Comparison of ENCODE assay signal across 8 cellular contexts in the genomic region with DNA sequence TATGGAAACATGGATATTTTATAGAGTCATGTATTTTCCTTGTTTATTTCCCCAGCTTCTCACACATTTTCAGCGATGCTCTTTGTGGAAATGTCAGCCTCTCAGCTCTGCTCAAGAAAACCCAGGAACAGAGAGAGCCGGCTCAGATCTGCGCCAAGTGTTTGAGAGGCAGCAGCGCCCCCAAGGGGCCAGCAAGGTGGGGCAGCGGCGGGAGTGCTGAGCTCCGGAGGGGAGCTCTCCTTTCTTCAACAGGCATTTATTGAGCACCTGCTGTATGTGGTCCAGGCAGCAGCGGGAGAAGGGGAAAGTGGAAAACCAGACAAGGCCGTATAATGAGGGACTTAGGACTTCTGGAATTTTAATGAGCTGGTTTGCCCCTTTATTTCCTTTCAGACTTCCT.
DNase-seq lines count a peak whose midpoint lies in the region; ATAC-seq and TF ChIP-seq lines count a peak whose summit lies in the region.

No MANE protein-coding gene starts in this region.

- DNase-seq in GM12865 (ENCODE audit: low read depth) (peak; percentile 22), SW480 (ENCODE audit: low spot score) (peak; percentile 8), body of pancreas (peak in 3 of 4 donors; percentile 11 to 46 (median 16)), trophoblast cell (no peak), NCI-H128 (lab: John Stamatoyannopoulos, UW; ENCODE audit: unreplicated experiment) (no peak)
- peak; percentile 16 to 48 for DNase-seq in stimulated activated CD4-positive, alpha-beta T cell treated with anti-CD3 and anti-CD28 coated beads, Interleukin-15, amount 100 ng/mL, for 48 hours (ENCODE audit: low read depth in 2 of 2)

- H3K4ac ChIP-seq in trophoblast cell (ENCODE audit: low read depth, low read length) = no peak overlapping the region

- intact Hi-C loops in body of pancreas (cut with DNase I) = no loop called here

- no peak overlapping the region for H2AK5ac ChIP-seq in trophoblast cell (ENCODE audit: low read length)

- H2BK120ac ChIP-seq in trophoblast cell (ENCODE audit: insufficient read depth, low read length, poor library complexity) = no peak overlapping the region

- WGBS in body of pancreas, 2 donors = 8 to 12% methylated on average over 9 of the region's 9 CpGs
- WGBS in trophoblast cell (ENCODE audit: extremely low coverage, insufficient coverage, insufficient read length) = no CpG with 5 or more reads among the region's 9 CpGs

- no peaks in the 10 kb centered on the region for H3K4me1 ChIP-seq in body of pancreas
- no peaks in the 10 kb centered on the region for H3K4me1 ChIP-seq in trophoblast cell (ENCODE audit: control insufficient read depth in 1 of 2, insufficient read depth in 2 of 2, low read length in 2 of 2)

- no peak overlapping the region for H3K4me3 ChIP-seq in GM12865 (ENCODE audit: low read depth, low read length)
- no peak overlapping the region for H3K4me3 ChIP-seq in body of pancreas
- no peak overlapping the region for H3K4me3 ChIP-seq in trophoblast cell (ENCODE audit: low read depth, low read length)

- no peak overlapping the region for H3K27ac ChIP-seq in body of pancreas
- H3K27ac ChIP-seq in trophoblast cell (ENCODE audit: low read depth, low read length) = no peak overlapping the region

- H2AFZ ChIP-seq in trophoblast cell (ENCODE audit: insufficient read depth, low read length, poor library complexity) = no peak overlapping the region

- no peak overlapping the region for H4K8ac ChIP-seq in trophoblast cell (ENCODE audit: low read depth, low read length)

- no peak overlapping the region for H3K23ac ChIP-seq in trophoblast cell (ENCODE audit: low read length)

- no peak overlapping the region for H2BK12ac ChIP-seq in trophoblast cell (ENCODE audit: low read length)

- no peak for ATAC-seq in body of pancreas
- ATAC-seq in GM18517 (IDR thresholded peaks at IDR 0.05; ENCODE audit: unreplicated experiment) = no peak
- no peak for ATAC-seq in HG02571 (IDR thresholded peaks at IDR 0.05; ENCODE audit: unreplicated experiment)

- TF ChIP-seq CTCF in GM12865 (IDR thresholded peaks at IDR 0.05; ENCODE audit: insufficient read depth, low read depth, low read length, missing control alignments) = peak; percentile 49
- peak in 5 of 7 experiments; percentile 27 to 51 (median 34) for TF ChIP-seq CTCF in body of pancreas (IDR thresholded peaks at IDR 0.05)

- H3K36me3 ChIP-seq in body of pancreas (replicated peaks in 1 of 2; ENCODE audit: insufficient read depth in 1 of 2, low read depth in 2 of 2) (no peaks in the 10 kb centered on the region), trophoblast cell (ENCODE audit: control insufficient read depth in 1 of 2, insufficient read depth in 2 of 2, low read length in 2 of 2) (no peaks in the 10 kb centered on the region)

- H3K14ac ChIP-seq in trophoblast cell (ENCODE audit: low read length) = no peak overlapping the region

- H3K79me2 ChIP-seq in trophoblast cell (ENCODE audit: control insufficient read depth, insufficient read depth, low read length, poor library complexity) = no peaks in the 10 kb centered on the region

- no peak overlapping the region for H3K9ac ChIP-seq in trophoblast cell (ENCODE audit: low read length)

- no peak overlapping the region for H4K91ac ChIP-seq in trophoblast cell (ENCODE audit: low read depth, low read length)

- no peaks in the 10 kb centered on the region for H3K9me3 ChIP-seq in body of pancreas
- H3K9me3 ChIP-seq in trophoblast cell (ENCODE audit: insufficient read depth, low read depth, low read length) = no peaks in the 10 kb centered on the region

- H4K12ac ChIP-seq in trophoblast cell (ENCODE audit: low read depth, low read length) = no peak overlapping the region

- no peak overlapping the region for H3K4me2 ChIP-seq in trophoblast cell (ENCODE audit: low read length)

- H3K79me1 ChIP-seq in trophoblast cell (ENCODE audit: low read length) = no peaks in the 10 kb centered on the region

- H3K27me3 ChIP-seq in body of pancreas (no peaks in the 10 kb centered on the region), trophoblast cell (ENCODE audit: insufficient read depth, low read length) (no peaks in the 10 kb centered on the region)

- no peak overlapping the region for H2BK5ac ChIP-seq in trophoblast cell (ENCODE audit: low read depth, low read length, poor library complexity)

- H3K18ac ChIP-seq in trophoblast cell (ENCODE audit: low read length) = no peak overlapping the region

- no peak for TF ChIP-seq POLR2A in body of pancreas (IDR thresholded peaks at IDR 0.05)

Comparison
In these comparisons a context has a peak if more than half of its experiments do, and no peak if none do; other contexts are left out.
1. DNase-seq: peak in GM12865 (single experiment), SW480 (single experiment), body of pancreas (3 of 4) and stimulated activated CD4-positive, alpha-beta T cell treated with anti-CD3 and anti-CD28 coated beads, Interleukin-15, amount 100 ng/mL, for 48 hours (2 of 2); none in trophoblast cell (0 of 2) and NCI-H128 (single experiment).